Comparison of ENCODE assay signal across 20 cellular contexts in the genomic region with DNA sequence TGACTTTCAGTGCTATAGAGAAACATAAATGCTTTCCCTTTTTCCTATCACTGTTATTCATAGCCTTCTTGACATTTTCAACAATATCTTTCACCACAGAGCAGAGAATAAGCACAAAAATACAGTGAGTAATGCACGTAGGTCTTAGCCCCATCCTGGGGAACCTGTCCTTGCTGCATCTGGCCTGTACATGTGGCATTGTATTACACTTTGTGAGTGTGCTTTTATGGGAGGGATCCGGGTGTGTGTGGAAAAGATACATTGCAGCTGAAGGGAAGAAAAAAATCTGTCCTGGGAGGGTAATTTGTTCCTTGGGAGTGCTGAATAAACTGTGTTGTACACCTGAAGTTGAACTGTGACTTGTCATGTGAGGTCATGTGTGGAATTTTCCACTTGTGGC.
DNase-seq lines count a peak whose midpoint lies in the region; ATAC-seq, FAIRE-seq and TF ChIP-seq lines count a peak whose summit lies in the region.
"Had no signal": no experiment of that assay in that cellular context is flagged by ENCODE, and none has a peak within 500 bp of the region (broad histone marks: within the 10 kb centered on the region; RNA-seq: fewer than 3 reads in every experiment).

No MANE protein-coding gene starts in this region.

- no peaks in the 10 kb centered on the region for H3K36me3 Mint-ChIP-seq in neural progenitor cell
- H3K36me3 Mint-ChIP-seq: CD14-positive monocyte had no signal

- H3K79me2 ChIP-seq in neural cell (replicated peaks; ENCODE audit: insufficient read depth, low read length) (no peaks in the 10 kb centered on the region), neural progenitor cell (ENCODE audit: low read depth) (no peaks in the 10 kb centered on the region)

- H3K4me3 ChIP-seq in SJCRH30 (no peak overlapping the region), neural cell (ENCODE audit: low read length) (no peak overlapping the region), small intestine (ENCODE audit: low read depth in 1 of 2, low read length in 2 of 2) (no peak overlapping the region), neural progenitor cell (no peak overlapping the region)

- no peak overlapping the region for H3K4me3 Mint-ChIP-seq in neural progenitor cell
- H3K4me3 Mint-ChIP-seq: CD14-positive monocyte, IgD-negative memory B cell had no signal

- H3K4me2 ChIP-seq in neural cell (ENCODE audit: low read length) (no peak overlapping the region), neural progenitor cell (no peak overlapping the region)

- no peak for TF ChIP-seq RAD21 in neural cell (conservative IDR thresholded peaks at IDR 0.05)

- H3F3A ChIP-seq in neural cell (ENCODE audit: insufficient read depth, low read length, poor library complexity, severe bottlenecking) (peaks cover 2% of the 10 kb centered on the region), neural progenitor cell (ENCODE audit: low read depth) (no peaks in the 10 kb centered on the region)

- H3K4me1 ChIP-seq in SJCRH30 (peaks cover 37% of the 10 kb centered on the region), small intestine (ENCODE audit: control insufficient read depth in 2 of 2, insufficient read depth in 1 of 2, low read depth in 1 of 2, low read length in 1 of 2) (no peaks in the 10 kb centered on the region), neural progenitor cell (no peaks in the 10 kb centered on the region)
- H3K4me1 ChIP-seq: Caco-2 had no signal

- no peak for FAIRE-seq in small intestine (lab: Jason Lieb, UNC)

- H4K20me1 ChIP-seq in neural cell (ENCODE audit: insufficient read depth) (no peaks in the 10 kb centered on the region), neural progenitor cell (ENCODE audit: low read depth) (no peaks in the 10 kb centered on the region)

- no peaks in the 10 kb centered on the region for H3K36me3 ChIP-seq in SJCRH30
- no peaks in the 10 kb centered on the region for H3K36me3 ChIP-seq in neural cell (ENCODE audit: insufficient read depth, low read length)
- H3K36me3 ChIP-seq in small intestine (ENCODE audit: control insufficient read depth in 2 of 2, insufficient read depth in 2 of 2, low read length in 2 of 2), result no peaks in the 10 kb centered on the region
- H3K36me3 ChIP-seq in neural progenitor cell, result no peaks in the 10 kb centered on the region

- no peak for TF ChIP-seq EP300 in neural cell (conservative IDR thresholded peaks at IDR 0.05; ENCODE audit: poor library complexity, severe bottlenecking)

- 87 to 96% (median 94%) methylated on average over 2 of the region's 2 CpGs for WGBS in small intestine, 3 donors

- DNase-seq in HT1080 (ENCODE audit: low read depth), result peak; percentile 8
- DNase-seq in SJCRH30, result peak in 1 of 2 experiments; percentile 43
- no peak for DNase-seq in epithelial cell of prostate (ENCODE audit: low read depth, low spot score)
- no peak for DNase-seq in small intestine
- no peak for DNase-seq in D341Med (ENCODE audit: low spot score)
- no peak for DNase-seq in neural progenitor cell (ENCODE audit: low spot score)
- DNase-seq: ACHN, AML-193, Caco-2, EL, Kasumi-1, NCI-H1105 treated with DMSO at 0.1 percent for 48 hours, NCI-H187, NCI-H446, OCI-M1, RPMI8226 had no signal

- no peaks in the 10 kb centered on the region for H3K9me3 Mint-ChIP-seq in neural progenitor cell
- H3K9me3 Mint-ChIP-seq: CD14-positive monocyte, IgD-negative memory B cell had no signal

- H3K27me3 Mint-ChIP-seq in neural progenitor cell (ENCODE audit: insufficient read depth, low read depth), result no peaks in the 10 kb centered on the region
- H3K27me3 Mint-ChIP-seq: IgD-negative memory B cell had no signal

- no peak for TF ChIP-seq CTCF in neural cell (IDR thresholded peaks at IDR 0.05; ENCODE audit: poor library complexity, severe bottlenecking)
- no peak for TF ChIP-seq CTCF in neural progenitor cell (IDR thresholded peaks at IDR 0.05)

- H3K27ac Mint-ChIP-seq in neural progenitor cell, result no peak overlapping the region
- H3K27ac Mint-ChIP-seq: CD14-positive monocyte, IgD-negative memory B cell had no signal

- H3K27me3 ChIP-seq in SJCRH30 (no peaks in the 10 kb centered on the region), neural cell (ENCODE audit: insufficient read depth, low read depth, low read length) (no peaks in the 10 kb centered on the region), small intestine (ENCODE audit: control insufficient read depth in 2 of 2, insufficient read depth in 2 of 2, low read length in 2 of 2) (no peaks in the 10 kb centered on the region), neural progenitor cell (no peaks in the 10 kb centered on the region)

- H3K9ac ChIP-seq in neural cell (ENCODE audit: low read length) (no peak overlapping the region), neural progenitor cell (no peak overlapping the region)

- peak overlapping the region; percentile 88 for H3K27ac ChIP-seq in SJCRH30
- peak overlapping the region; percentile 83 for H3K27ac ChIP-seq in epithelial cell of prostate
- H3K27ac ChIP-seq in neural cell (ENCODE audit: low read length), result peak overlapping the region; percentile 10
- H3K27ac ChIP-seq in small intestine (ENCODE audit: low read depth in 1 of 2, low read length in 1 of 2), result no peak overlapping the region
- H3K27ac ChIP-seq in neural progenitor cell, result no peak overlapping the region

- no peak overlapping the region for H2AFZ ChIP-seq in neural cell (ENCODE audit: low read depth, low read length)
- H2AFZ ChIP-seq in neural progenitor cell (replicated peaks), result no peak overlapping the region

- no peak for ATAC-seq in GM21786 (IDR thresholded peaks at IDR 0.05; ENCODE audit: unreplicated experiment)

- H3K9me3 ChIP-seq in SJCRH30 (replicated peaks) (no peaks in the 10 kb centered on the region), neural cell (ENCODE audit: low read length) (no peaks in the 10 kb centered on the region), small intestine (ENCODE audit: control insufficient read depth, low read depth) (no peaks in the 10 kb centered on the region), neural progenitor cell (ENCODE audit: low read depth) (no peaks in the 10 kb centered on the region)
- H3K9me3 ChIP-seq: Caco-2 had no signal

- H3K4me1 Mint-ChIP-seq in neural progenitor cell, result peaks cover 3% of the 10 kb centered on the region
- H3K4me1 Mint-ChIP-seq: IgD-negative memory B cell had no signal

- H3K9me2 ChIP-seq in neural cell (ENCODE audit: insufficient read depth, low read length), result no peaks in the 10 kb centered on the region

TF ChIP-seq in neural cell, 6 proteins besides CTCF, POLR2A, EP300 and RAD21:
- TF ChIP-seq EZH2 (IDR thresholded peaks at IDR 0.05; ENCODE audit: borderline replicate concordance, insufficient read depth, low read length, poor library complexity, severe bottlenecking) (no peak), SMC3 (conservative IDR thresholded peaks at IDR 0.05; ENCODE audit: poor library complexity) (no peak), POLR2AphosphoS5 (IDR thresholded peaks at IDR 0.05) (no peak), MXI1 (conservative IDR thresholded peaks at IDR 0.05; ENCODE audit: poor library complexity, severe bottlenecking) (no peak), TAF1 (IDR thresholded peaks at IDR 0.05; ENCODE audit: low read depth) (no peak)
- TF ChIP-seq, protein P1, sequence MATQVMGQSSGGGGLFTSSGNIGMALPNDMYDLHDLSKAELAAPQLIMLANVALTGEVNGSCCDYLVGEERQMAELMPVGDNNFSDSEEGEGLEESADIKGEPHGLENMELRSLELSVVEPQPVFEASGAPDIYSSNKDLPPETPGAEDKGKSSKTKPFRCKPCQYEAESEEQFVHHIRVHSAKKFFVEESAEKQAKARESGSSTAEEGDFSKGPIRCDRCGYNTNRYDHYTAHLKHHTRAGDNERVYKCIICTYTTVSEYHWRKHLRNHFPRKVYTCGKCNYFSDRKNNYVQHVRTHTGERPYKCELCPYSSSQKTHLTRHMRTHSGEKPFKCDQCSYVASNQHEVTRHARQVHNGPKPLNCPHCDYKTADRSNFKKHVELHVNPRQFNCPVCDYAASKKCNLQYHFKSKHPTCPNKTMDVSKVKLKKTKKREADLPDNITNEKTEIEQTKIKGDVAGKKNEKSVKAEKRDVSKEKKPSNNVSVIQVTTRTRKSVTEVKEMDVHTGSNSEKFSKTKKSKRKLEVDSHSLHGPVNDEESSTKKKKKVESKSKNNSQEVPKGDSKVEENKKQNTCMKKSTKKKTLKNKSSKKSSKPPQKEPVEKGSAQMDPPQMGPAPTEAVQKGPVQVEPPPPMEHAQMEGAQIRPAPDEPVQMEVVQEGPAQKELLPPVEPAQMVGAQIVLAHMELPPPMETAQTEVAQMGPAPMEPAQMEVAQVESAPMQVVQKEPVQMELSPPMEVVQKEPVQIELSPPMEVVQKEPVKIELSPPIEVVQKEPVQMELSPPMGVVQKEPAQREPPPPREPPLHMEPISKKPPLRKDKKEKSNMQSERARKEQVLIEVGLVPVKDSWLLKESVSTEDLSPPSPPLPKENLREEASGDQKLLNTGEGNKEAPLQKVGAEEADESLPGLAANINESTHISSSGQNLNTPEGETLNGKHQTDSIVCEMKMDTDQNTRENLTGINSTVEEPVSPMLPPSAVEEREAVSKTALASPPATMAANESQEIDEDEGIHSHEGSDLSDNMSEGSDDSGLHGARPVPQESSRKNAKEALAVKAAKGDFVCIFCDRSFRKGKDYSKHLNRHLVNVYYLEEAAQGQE (IDR thresholded peaks at IDR 0.05; ENCODE audit: borderline replicate concordance), result no peak
TF ChIP-seq in neural cell: peak in this region for 0.

Comparison
In these comparisons a context has a peak if more than half of its experiments do, and no peak if none do; other contexts are left out.
1. H3K27ac ChIP-seq: peak in SJCRH30 (single experiment), epithelial cell of prostate (single experiment) and neural cell (single experiment); none in small intestine (0 of 2) and neural progenitor cell (single experiment).